In genomic region chr11:64230985-64231365, GRCh38 we compare ENCODE assay signal across 1 cellular context.
TF ChIP-seq lines count a peak whose summit lies in the region.

No MANE protein-coding gene starts in this region.

TF ChIP-seq in A549, 52 proteins besides CTCF, POLR2A, EP300 and RAD21 (continued from another document):
- no peak for TF ChIP-seq HOXB13 (CRISPR knock-in tag; IDR thresholded peaks at IDR 0.05; ENCODE audit: low read depth)
- TF ChIP-seq CBX8 (IDR thresholded peaks at IDR 0.05) = no peak
- no peak for TF ChIP-seq ZNF302 (CRISPR knock-in tag; IDR thresholded peaks at IDR 0.05)
- TF ChIP-seq NR3C1 (IDR thresholded peaks at IDR 0.05) = no peak
- no peak for TF ChIP-seq ZSCAN20 (CRISPR knock-in tag; IDR thresholded peaks at IDR 0.05)
- no peak for TF ChIP-seq MAX (IDR thresholded peaks at IDR 0.05)
- TF ChIP-seq REST (IDR thresholded peaks at IDR 0.05) = no peak
- no peak for TF ChIP-seq ESRRA (IDR thresholded peaks at IDR 0.05; ENCODE audit: borderline replicate concordance, low read length)
- no peak for TF ChIP-seq RARB (CRISPR knock-in tag; IDR thresholded peaks at IDR 0.05)
